ENCODE assay signal across 11 cellular contexts in the genomic region with DNA sequence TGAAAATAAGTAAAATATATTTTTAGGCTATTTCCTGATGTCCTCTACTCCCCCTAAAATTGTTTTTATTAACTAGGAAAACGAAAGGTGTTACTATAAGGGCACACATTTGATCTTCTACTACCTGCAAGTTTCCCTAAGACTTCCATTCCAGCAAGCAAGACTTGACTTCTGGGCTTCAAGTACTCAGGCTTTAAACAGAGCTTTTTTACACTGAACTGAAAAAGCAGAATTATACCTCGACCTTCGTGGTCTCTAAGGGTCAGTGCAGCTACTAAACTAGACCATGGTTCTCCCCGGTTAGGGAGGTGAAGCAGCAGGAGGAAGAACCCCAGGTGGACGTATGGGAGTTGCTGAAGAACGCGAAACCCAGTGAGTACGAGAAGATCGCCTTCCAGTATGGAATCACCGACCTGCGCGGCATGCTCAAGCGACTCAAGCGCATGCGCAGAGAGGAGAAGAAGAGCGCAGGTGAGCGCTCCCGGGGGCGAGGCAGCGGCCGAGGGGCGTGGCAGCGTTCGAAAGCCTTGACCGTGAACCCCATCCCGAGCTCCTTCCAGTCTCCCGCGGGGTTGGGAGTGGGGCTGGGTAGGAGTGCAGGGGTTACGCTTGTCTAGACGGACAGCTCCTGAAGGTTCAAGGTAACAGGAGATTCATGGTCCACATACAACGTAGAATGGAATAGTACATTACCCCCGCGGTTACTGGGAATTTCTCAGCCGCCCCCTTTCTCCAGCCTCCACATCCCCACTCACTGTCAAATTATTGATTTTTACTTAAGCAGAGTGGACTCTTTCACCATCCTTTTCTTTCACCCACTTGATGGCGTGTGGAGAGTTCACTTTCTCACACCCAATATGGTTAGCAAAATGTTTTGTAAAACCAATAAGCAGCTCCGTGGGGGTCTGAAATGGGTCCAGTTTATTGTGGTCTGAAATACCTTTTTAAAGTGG. TPM values are rescaled to one million over a fixed set of nuclear protein-coding genes. Genes with fewer than 3 reads are reported as not detected.
A peak's percentile ranks its signal among the peaks of the same experiment; 100 is the strongest.
DNase-seq lines count a peak whose midpoint lies in the region; ATAC-seq and FAIRE-seq lines count a peak whose summit lies in the region.
"Had no signal": no experiment of that assay in that cellular context is flagged by ENCODE, and none has a peak within 500 bp of the region (broad histone marks: within the 10 kb centered on the region; RNA-seq: fewer than 3 reads in every experiment).

No MANE protein-coding gene starts in this region.

- H3K4me3 ChIP-seq in NT2/D1 (ENCODE audit: insufficient read length, low read depth) = peak overlapping the region; percentile 17
- H3K4me3 ChIP-seq: SK-N-MC had no signal

- FAIRE-seq in GM19239 (lab: Jason Lieb, UNC) = peak; percentile 83
- FAIRE-seq: colon, GM12892 had no signal

- H3K9me3 ChIP-seq in NT2/D1 (ENCODE audit: insufficient read depth, low read length) = no peaks in the 10 kb centered on the region

- H3K4me1 ChIP-seq in NT2/D1 (ENCODE audit: insufficient read depth, insufficient read length) = no peaks in the 10 kb centered on the region

- DNase-seq in GM19239 (ENCODE audit: insufficient read length, low spot score) = no peak
- DNase-seq in NT2/D1 (ENCODE audit: low read depth, low spot score) = peak; percentile 39
- peak; percentile 30 for DNase-seq in left ventricle myocardium superior
- peak; percentile 79 for DNase-seq in posterior vena cava (ENCODE audit: low spot score)
- no peak for DNase-seq in ureter (ENCODE audit: low spot score)

- intact Hi-C loops in left ventricle myocardium superior (cut with micrococcal nuclease) = no loop called here
- intact Hi-C loops in posterior vena cava (cut with DNase I) = no loop called here

- H3K36me3 ChIP-seq in NT2/D1 (ENCODE audit: insufficient read depth, insufficient read length, low read length) = no peaks in the 10 kb centered on the region

- H3K9ac ChIP-seq in NT2/D1 (ENCODE audit: insufficient read length, low read depth) = peak overlapping the region; percentile 6

- ATAC-seq in left ventricle myocardium superior = no peak
- no peak for ATAC-seq in esophagus mucosa
- no peak for ATAC-seq in GM19324 (IDR thresholded peaks at IDR 0.05; ENCODE audit: low FRiP score, unreplicated experiment)
- ATAC-seq in HG02884 (IDR thresholded peaks at IDR 0.05; ENCODE audit: unreplicated experiment) = no peak

- H3K27me3 ChIP-seq in NT2/D1 (ENCODE audit: insufficient read depth, insufficient read length) = peaks cover 29% of the 10 kb centered on the region

RNA-seq across cellular contexts. Expression of gene MYBPC1, which starts 47.6 kb away (rescaled TPM):
- total RNA-seq in left ventricle myocardium superior = 3.9 TPM
- total RNA-seq in posterior vena cava = not detected
- total RNA-seq in ureter = 1.6 TPM
- 0.40 TPM for total RNA-seq in esophagus mucosa

RNA-seq across cellular contexts. Expression of gene CHPT1, which starts 55.0 kb away (rescaled TPM):
- 120 TPM for total RNA-seq in left ventricle myocardium superior
- 10 to 100 TPM; 45.6 to 49.1 TPM for total RNA-seq in posterior vena cava
- 49.9 TPM for total RNA-seq in ureter
- 8.0 TPM for total RNA-seq in esophagus mucosa

Comparison
In these comparisons a context has a peak if more than half of its experiments do, and no peak if none do; other contexts are left out.
1. DNase-seq: peak in NT2/D1 (single experiment), left ventricle myocardium superior (single experiment) and posterior vena cava (single experiment); none in GM19239 (single experiment) and ureter (single experiment).